ENCODE assay signal across 8 cellular contexts in the genomic region with DNA sequence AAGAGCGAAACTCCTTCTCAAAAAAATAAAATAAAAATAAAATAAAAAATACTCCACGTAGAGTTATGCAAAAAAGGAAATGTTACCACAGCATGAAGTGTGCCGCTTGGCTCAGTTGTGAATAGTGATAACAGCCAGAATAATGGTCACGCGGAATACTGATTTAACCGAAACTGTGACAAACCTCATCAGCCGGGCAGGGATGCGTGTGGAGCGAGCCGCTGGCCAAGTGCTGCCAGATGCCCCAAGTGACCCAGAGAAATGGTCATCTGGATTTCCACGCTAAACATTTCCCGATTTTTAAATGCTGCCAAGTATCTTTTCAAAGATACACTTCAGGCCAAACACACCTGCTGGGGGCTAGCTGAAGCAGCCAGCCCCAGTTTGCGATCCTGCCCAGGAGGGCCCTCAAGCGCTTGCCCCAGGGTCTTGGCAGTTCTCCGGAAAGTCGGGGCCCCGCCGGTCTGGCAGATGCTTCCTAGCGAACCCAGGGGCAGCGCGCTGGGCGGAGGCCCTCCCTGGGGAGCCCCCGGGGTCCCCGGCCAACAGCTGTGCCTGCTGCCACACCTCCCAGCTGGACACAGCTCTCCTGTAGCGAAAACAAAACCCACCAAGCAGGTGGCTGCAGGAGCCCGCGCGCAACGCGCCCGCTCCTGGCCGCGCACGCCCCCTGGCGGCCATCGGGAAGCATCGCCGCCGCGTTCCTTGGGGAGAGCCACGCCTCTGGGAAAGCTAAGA. TPM values are rescaled to one million over a fixed set of nuclear protein-coding genes. Genes with fewer than 3 reads are reported as not detected.
DNase-seq lines count a peak whose midpoint lies in the region; ATAC-seq, FAIRE-seq and TF ChIP-seq lines count a peak whose summit lies in the region.

No MANE protein-coding gene starts in this region.

- H3K9ac ChIP-seq in HepG2 (ENCODE audit: insufficient read depth, low read depth, low read length) = no peak overlapping the region

- no peak for FAIRE-seq in HepG2 (lab: Jason Lieb, UNC)

- no peaks in the 10 kb centered on the region for H3K4me1 ChIP-seq in HepG2 (ENCODE audit: insufficient read depth, low read length)

- no peak overlapping the region for H3K27ac Mint-ChIP-seq in activated CD4-positive, alpha-beta T cell treated with anti-CD3 and anti-CD28 coated beads for 36 hours
- H3K27ac Mint-ChIP-seq in chondrocyte (ENCODE audit: unreplicated experiment) = no peak overlapping the region

- POLR2A ChIA-PET in activated CD4-positive, alpha-beta T cell treated with anti-CD3 and anti-CD28 coated beads for 36 hours (lab: Charles Lee) = interaction anchor here (0.6 to 1.0 kb wide), 3 partner anchors 34 to 96 kb away, joined by 3 read pairs; no protein-coding TSS in a partner anchor
- POLR2A ChIA-PET in HepG2 (lab: Yijun Ruan, JAX) = no interaction called here

- no TSS peak for BruUV-seq in HepG2 (replicated peaks; lab: Mats Ljungman, UMichigan)

- H2AFZ ChIP-seq in HepG2 (ENCODE audit: low read length) = no peak overlapping the region

- no peak for TF ChIP-seq RAD21 in HepG2 (CRISPR knock-in tag; IDR thresholded peaks at IDR 0.05)

- TF ChIP-seq EP300 in HepG2 (IDR thresholded peaks at IDR 0.05; ENCODE audit: low read depth in 2 of 2, low read length in 2 of 2) = no peak
- TF ChIP-seq EP300 in HepG2 (CRISPR knock-in tag; IDR thresholded peaks at IDR 0.05; ENCODE audit: borderline replicate concordance) = no peak

- intact Hi-C loops in activated CD4-positive, alpha-beta T cell treated with anti-CD3 and anti-CD28 coated beads for 36 hours (cut with DNase I, micrococcal nuclease) = loop anchor here (1.0 to 5.0 kb wide), 6 partner anchors 35 to 291 kb away; no protein-coding TSS in a partner anchor
- intact Hi-C loops in HepG2 (cut with micrococcal nuclease; ENCODE audit: unreplicated experiment) = no loop called here

- peak; percentile 66 to 80 (median 79) for DNase-seq in NCI-H1417 (lab: John Stamatoyannopoulos, UW)
- DNase-seq in NCI-H1417 treated with DMSO at 0.1 percent for 48 hours (lab: John Stamatoyannopoulos, UW) = no peak
- DNase-seq in NCI-H2107 treated with DMSO at 0.1 percent for 48 hours (lab: John Stamatoyannopoulos, UW; ENCODE audit: unreplicated experiment) = peak; percentile 16
- peak; percentile 84 for DNase-seq in activated CD4-positive, alpha-beta T cell treated with anti-CD3 and anti-CD28 coated beads for 36 hours
- DNase-seq in chondrocyte (ENCODE audit: low spot score) = no peak
- DNase-seq in HepG2 (ENCODE audit: low spot score) = no peak
- peak; percentile 64 for DNase-seq in stimulated activated CD4-positive, alpha-beta T cell treated with anti-CD3 and anti-CD28 coated beads, Interleukin-2, amount 100 ng/mL, for 4 hours (ENCODE audit: low read depth)

- ATAC-seq in HG02840 (IDR thresholded peaks at IDR 0.05; ENCODE audit: low FRiP score, unreplicated experiment) (peak; percentile 74), HepG2 (no peak)
- peak; percentile 77 for ATAC-seq in activated CD4-positive, alpha-beta T cell treated with anti-CD3 and anti-CD28 coated beads for 36 hours

- no peaks in the 10 kb centered on the region for H3K27me3 Mint-ChIP-seq in activated CD4-positive, alpha-beta T cell treated with anti-CD3 and anti-CD28 coated beads for 36 hours
- no peaks in the 10 kb centered on the region for H3K27me3 Mint-ChIP-seq in chondrocyte (ENCODE audit: low read depth)

- H3K4me1 Mint-ChIP-seq in activated CD4-positive, alpha-beta T cell treated with anti-CD3 and anti-CD28 coated beads for 36 hours = peaks cover 45% of the 10 kb centered on the region
- H3K4me1 Mint-ChIP-seq in chondrocyte (ENCODE audit: low read depth) = peaks cover 23% of the 10 kb centered on the region

- no peaks in the 10 kb centered on the region for H4K20me1 ChIP-seq in HepG2 (ENCODE audit: insufficient read depth, low read length)

- no peak overlapping the region for H3K27ac ChIP-seq in HepG2 (ENCODE audit: extremely low read length, insufficient read depth, low read length)

- no peak for TF ChIP-seq POLR2A in HepG2 (IDR thresholded peaks at IDR 0.05; ENCODE audit: insufficient read depth in 1 of 2, low read depth in 2 of 2, low read length in 2 of 2)

- no peaks in the 10 kb centered on the region for H3K79me2 ChIP-seq in HepG2 (ENCODE audit: insufficient read depth, low read length)

- H3K36me3 Mint-ChIP-seq in activated CD4-positive, alpha-beta T cell treated with anti-CD3 and anti-CD28 coated beads for 36 hours (ENCODE audit: low read depth) = peaks cover 11% of the 10 kb centered on the region
- H3K36me3 Mint-ChIP-seq in chondrocyte (ENCODE audit: low read depth) = peaks cover 5% of the 10 kb centered on the region

- H3K4me2 ChIP-seq in HepG2 (ENCODE audit: low read depth, low read length) = no peak overlapping the region

- 96% methylated on average over 15 of the region's 41 CpGs for WGBS in HepG2 (ENCODE audit: low lambda C conversion rate)

- H3K9me3 ChIP-seq in HepG2 (ENCODE audit: low read length) = no peaks in the 10 kb centered on the region

- TF ChIP-seq CTCF in chondrocyte (IDR thresholded peaks at IDR 0.05) (peak; percentile 98), HepG2 (CRISPR knock-in tag; IDR thresholded peaks at IDR 0.05) (no peak)

- in situ Hi-C loops in HepG2 (cut with HindIII; ENCODE audit: extremely low pct_ligation_motif_present, low pct_unique_long_range_greater_than_20kb) = no loop called here

- H3K4me3 ChIP-seq in HepG2 (replicated peaks in 1 of 3; ENCODE audit: insufficient read depth in 1 of 3, low read depth in 2 of 3, low read length in 3 of 3) = no peak overlapping the region

- no peak overlapping the region for H3K4me3 Mint-ChIP-seq in activated CD4-positive, alpha-beta T cell treated with anti-CD3 and anti-CD28 coated beads for 36 hours
- H3K4me3 Mint-ChIP-seq in chondrocyte (ENCODE audit: unreplicated experiment) = no peak overlapping the region

- CTCF ChIA-PET in activated CD4-positive, alpha-beta T cell treated with anti-CD3 and anti-CD28 coated beads for 36 hours (lab: Charles Lee) = interaction anchor here (0.6 to 4.8 kb wide), 43 partner anchors 11 to 415 kb away, joined by 3 to 88 read pairs (median 5); a partner anchor contains a TSS
- CTCF ChIA-PET in HepG2 (lab: Yijun Ruan, JAX; ENCODE audit: low intra/inter-chr PET ratio, low total read pairs) = no interaction called here

- H3K27me3 ChIP-seq in HepG2 (ENCODE audit: control insufficient read depth in 1 of 2, insufficient read depth in 2 of 2, low read length in 2 of 2) = no peaks in the 10 kb centered on the region

- H3K9me3 Mint-ChIP-seq in activated CD4-positive, alpha-beta T cell treated with anti-CD3 and anti-CD28 coated beads for 36 hours (ENCODE audit: low read depth) = no peaks in the 10 kb centered on the region
- H3K9me3 Mint-ChIP-seq in chondrocyte (ENCODE audit: low read depth) = no peaks in the 10 kb centered on the region

- peaks cover 1 to 7% of the 10 kb centered on the region in 2 experiments; a peak in 3 of 5 replicates for H3K36me3 ChIP-seq in HepG2 (replicated peaks in 1 of 2; ENCODE audit: control insufficient read depth in 1 of 2, insufficient read depth in 2 of 2, low read length in 2 of 2)

TF ChIP-seq in HepG2, 621 proteins besides CTCF, POLR2A, EP300 and RAD21 (continues in another document):
- TF ChIP-seq, protein P1, sequence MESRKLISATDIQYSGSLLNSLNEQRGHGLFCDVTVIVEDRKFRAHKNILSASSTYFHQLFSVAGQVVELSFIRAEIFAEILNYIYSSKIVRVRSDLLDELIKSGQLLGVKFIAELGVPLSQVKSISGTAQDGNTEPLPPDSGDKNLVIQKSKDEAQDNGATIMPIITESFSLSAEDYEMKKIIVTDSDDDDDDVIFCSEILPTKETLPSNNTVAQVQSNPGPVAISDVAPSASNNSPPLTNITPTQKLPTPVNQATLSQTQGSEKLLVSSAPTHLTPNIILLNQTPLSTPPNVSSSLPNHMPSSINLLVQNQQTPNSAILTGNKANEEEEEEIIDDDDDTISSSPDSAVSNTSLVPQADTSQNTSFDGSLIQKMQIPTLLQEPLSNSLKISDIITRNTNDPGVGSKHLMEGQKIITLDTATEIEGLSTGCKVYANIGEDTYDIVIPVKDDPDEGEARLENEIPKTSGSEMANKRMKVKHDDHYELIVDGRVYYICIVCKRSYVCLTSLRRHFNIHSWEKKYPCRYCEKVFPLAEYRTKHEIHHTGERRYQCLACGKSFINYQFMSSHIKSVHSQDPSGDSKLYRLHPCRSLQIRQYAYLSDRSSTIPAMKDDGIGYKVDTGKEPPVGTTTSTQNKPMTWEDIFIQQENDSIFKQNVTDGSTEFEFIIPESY (CRISPR knock-in tag; IDR thresholded peaks at IDR 0.05) = peak; percentile 82

RNA-seq across cellular contexts. Expression of a gene that starts 35.1 kb away (rescaled TPM):
- 10 to 100 TPM; 33.6 to 48.0 TPM for total RNA-seq in activated CD4-positive, alpha-beta T cell treated with anti-CD3 and anti-CD28 coated beads for 36 hours
- total RNA-seq in chondrocyte (51.8 to 59.0 TPM (median 54.0 TPM) in 3 replicates), HepG2 (2016; rRNA removed; fragmentation: Illumina TruSeq; extraction: Trizol) (43.8 and 55.7 TPM in 2 replicates)
- 3.6 and 4.8 TPM in 2 replicates for total RNA-seq in HepG2 (2016; cell fraction: cytosol; rRNA removed; fragmentation: Illumina TruSeq; extraction: Trizol; ENCODE audit: low read depth)
- 42.8 and 55.9 TPM in 2 replicates for total RNA-seq in HepG2 (2016; cell fraction: insoluble cytoplasmic fraction; rRNA removed; fragmentation: Illumina TruSeq; extraction: Trizol)
- total RNA-seq in HepG2 (2016; cell fraction: membrane; rRNA removed; fragmentation: Illumina TruSeq; extraction: Trizol) = 24.8 and 28.0 TPM in 2 replicates
- total RNA-seq in HepG2 (2016; cell fraction: nucleus; rRNA removed; fragmentation: Illumina TruSeq; extraction: Trizol) = 45.5 and 52.9 TPM in 2 replicates
- 20.7 and 25.6 TPM in 2 replicates for polyA plus RNA-seq in HepG2 (2011; rRNA removed)
- 10.1 and 18.8 TPM in 2 replicates for polyA plus RNA-seq in HepG2 (2011; cell fraction: cytosol; rRNA removed)
- polyA plus RNA-seq in HepG2 (2011; cell fraction: nucleus; rRNA removed) = 2.8 and 4.3 TPM in 2 replicates
- polyA plus RNA-seq in HepG2 (2012) = 20.9 and 22.5 TPM in 2 replicates
- polyA plus RNA-seq in HepG2 (2016; cell fraction: cytosol; fragmentation: Illumina TruSeq; extraction: Trizol; ENCODE audit: low read depth) = 3.7 and 4.0 TPM in 2 replicates
- polyA plus RNA-seq in HepG2 (2016; cell fraction: insoluble cytoplasmic fraction; fragmentation: Illumina TruSeq; extraction: Trizol; ENCODE audit: low read depth) = 38.2 and 40.7 TPM in 2 replicates
- polyA plus RNA-seq in HepG2 (2016; cell fraction: membrane; fragmentation: Illumina TruSeq; extraction: Trizol; ENCODE audit: low read depth) = 14.9 and 16.8 TPM in 2 replicates
- polyA plus RNA-seq in HepG2 (2016; cell fraction: nucleus; fragmentation: Illumina TruSeq; extraction: Trizol; ENCODE audit: insufficient read depth, low read depth) = 50.7 and 56.9 TPM in 2 replicates
- polyA minus RNA-seq in HepG2 (2011; rRNA and poly(A)+ RNA removed; ENCODE audit: low replicate concordance) = 10.7 and 10.8 TPM in 2 replicates
- 13.8 and 18.7 TPM in 2 replicates for polyA minus RNA-seq in HepG2 (2011; cell fraction: cytosol; rRNA and poly(A)+ RNA removed)
- polyA minus RNA-seq in HepG2 (2011; cell fraction: nucleus; rRNA and poly(A)+ RNA removed) = 9.4 and 10.6 TPM in 2 replicates

Comparison
In these comparisons a context has a peak if more than half of its experiments do, and no peak if none do; other contexts are left out.
1. DNase-seq: peak in NCI-H1417 (3 of 3), NCI-H2107 treated with DMSO at 0.1 percent for 48 hours (single experiment), activated CD4-positive, alpha-beta T cell treated with anti-CD3 and anti-CD28 coated beads for 36 hours (single experiment) and stimulated activated CD4-positive, alpha-beta T cell treated with anti-CD3 and anti-CD28 coated beads, Interleukin-2, amount 100 ng/mL, for 4 hours (single experiment); none in NCI-H1417 treated with DMSO at 0.1 percent for 48 hours (single experiment), chondrocyte (single experiment) and HepG2 (single experiment).